In genomic region chr13:60369242-60369641, GRCh38 we compare ENCODE assay signal across 9 cellular contexts. TPM values are rescaled to one million over a fixed set of nuclear protein-coding genes. Genes with fewer than 3 reads are reported as not detected.
DNase-seq lines count a peak whose midpoint lies in the region; ATAC-seq and TF ChIP-seq lines count a peak whose summit lies in the region.
"Had no signal": no experiment of that assay in that cellular context is flagged by ENCODE, and none has a peak within 500 bp of the region (broad histone marks: within the 10 kb centered on the region; RNA-seq: fewer than 3 reads in every experiment).

No MANE protein-coding gene starts in this region.

- peaks cover 4 to 8% of the 10 kb centered on the region in 2 donors for H3K27me3 Mint-ChIP-seq in CD8-positive, alpha-beta memory T cell
- peaks cover 4% of the 10 kb centered on the region for H3K27me3 Mint-ChIP-seq in activated T-helper 1 cell treated with anti-CD3 and anti-CD28 coated beads, Interleukin-12 subunit alpha, Interleukin-12 subunit beta, Interleukin-2, Interleukin-4 antibody, amounts not matched to agents 30 ng/mL and 10 ng/mL and 1 ng/mL, durations not matched to agents 14 hours and 24 hours and 36 hours (ENCODE audit: insufficient read depth)

- no peaks in the 10 kb centered on the region for H3K4me1 ChIP-seq in CD8-positive, alpha-beta memory T cell (ENCODE audit: insufficient read depth, low read length)

- H3K27ac Mint-ChIP-seq in CD8-positive, alpha-beta memory T cell, result no peak overlapping the region
- H3K27ac Mint-ChIP-seq in activated T-helper 1 cell treated with anti-CD3 and anti-CD28 coated beads, Interleukin-12 subunit alpha, Interleukin-12 subunit beta, Interleukin-2, Interleukin-4 antibody, amounts not matched to agents 30 ng/mL and 10 ng/mL and 1 ng/mL, durations not matched to agents 14 hours and 24 hours and 36 hours, result no peak overlapping the region

- POLR2A ChIA-PET in CD8-positive, alpha-beta memory T cell (lab: Charles Lee), result no interaction called here

- H3K9me3 Mint-ChIP-seq in CD8-positive, alpha-beta memory T cell, result no peaks in the 10 kb centered on the region
- H3K9me3 Mint-ChIP-seq in activated T-helper 1 cell treated with anti-CD3 and anti-CD28 coated beads, Interleukin-12 subunit alpha, Interleukin-12 subunit beta, Interleukin-2, Interleukin-4 antibody, amounts not matched to agents 30 ng/mL and 10 ng/mL and 1 ng/mL, durations not matched to agents 14 hours and 24 hours and 36 hours, result peaks cover 3% of the 10 kb centered on the region

- no peaks in the 10 kb centered on the region for H3K36me3 Mint-ChIP-seq in CD8-positive, alpha-beta memory T cell
- no peaks in the 10 kb centered on the region for H3K36me3 Mint-ChIP-seq in activated T-helper 1 cell treated with anti-CD3 and anti-CD28 coated beads, Interleukin-12 subunit alpha, Interleukin-12 subunit beta, Interleukin-2, Interleukin-4 antibody, amounts not matched to agents 30 ng/mL and 10 ng/mL and 1 ng/mL, durations not matched to agents 14 hours and 24 hours and 36 hours (ENCODE audit: low read depth)

- intact Hi-C loops in activated T-helper 1 cell treated with anti-CD3 and anti-CD28 coated beads, Interleukin-12 subunit alpha, Interleukin-12 subunit beta, Interleukin-2, Interleukin-4 antibody, amounts not matched to agents 30 ng/mL and 10 ng/mL and 1 ng/mL, durations not matched to agents 14 hours and 24 hours and 36 hours (cut with micrococcal nuclease), result no loop called here

- no peaks in the 10 kb centered on the region for H3K27me3 ChIP-seq in kidney epithelial cell (ENCODE audit: control insufficient read depth, insufficient read depth, low read length)
- no peaks in the 10 kb centered on the region for H3K27me3 ChIP-seq in CD8-positive, alpha-beta memory T cell (ENCODE audit: insufficient read depth, low read length, poor library complexity, severe bottlenecking)

- H3K4me1 Mint-ChIP-seq in CD8-positive, alpha-beta memory T cell, result no peaks in the 10 kb centered on the region
- no peaks in the 10 kb centered on the region for H3K4me1 Mint-ChIP-seq in activated T-helper 1 cell treated with anti-CD3 and anti-CD28 coated beads, Interleukin-12 subunit alpha, Interleukin-12 subunit beta, Interleukin-2, Interleukin-4 antibody, amounts not matched to agents 30 ng/mL and 10 ng/mL and 1 ng/mL, durations not matched to agents 14 hours and 24 hours and 36 hours (ENCODE audit: low read depth)

- H3K9me3 ChIP-seq in CD8-positive, alpha-beta memory T cell (ENCODE audit: low read length), result no peaks in the 10 kb centered on the region

- CTCF ChIA-PET in CD8-positive, alpha-beta memory T cell (lab: Charles Lee), result interaction anchor here (0.7 kb wide), 2 partner anchors 8 to 30 kb away, joined by 3 read pairs; no protein-coding TSS in a partner anchor

- DNase-seq in D341Med (ENCODE audit: low spot score), result peak; percentile 44
- DNase-seq in OCI-M1 (lab: John Stamatoyannopoulos, UW), result peak; percentile 27
- no peak for DNase-seq in kidney epithelial cell (ENCODE audit: low read depth)
- no peak for DNase-seq in CD8-positive, alpha-beta memory T cell
- DNase-seq in HK-2 (ENCODE audit: unreplicated experiment), result no peak
- no peak for DNase-seq in activated T-helper 1 cell treated with anti-CD3 and anti-CD28 coated beads, Interleukin-12 subunit alpha, Interleukin-12 subunit beta, Interleukin-2, Interleukin-4 antibody, amounts not matched to agents 30 ng/mL and 10 ng/mL and 1 ng/mL, durations not matched to agents 14 hours and 24 hours and 36 hours (ENCODE audit: low spot score)
- DNase-seq in activated CD4-positive, CD25-positive, alpha-beta regulatory T cell treated with anti-CD3 and anti-CD28 coated beads, Interleukin-2, amount 50 U/mL, for 72 hours, result no peak

- H3K27ac ChIP-seq in CD8-positive, alpha-beta memory T cell (ENCODE audit: low read depth, low read length), result no peak overlapping the region
- H3K27ac ChIP-seq: KMS-11 had no signal

- H3K4me3 Mint-ChIP-seq in CD8-positive, alpha-beta memory T cell, result no peak overlapping the region
- H3K4me3 Mint-ChIP-seq in activated T-helper 1 cell treated with anti-CD3 and anti-CD28 coated beads, Interleukin-12 subunit alpha, Interleukin-12 subunit beta, Interleukin-2, Interleukin-4 antibody, amounts not matched to agents 30 ng/mL and 10 ng/mL and 1 ng/mL, durations not matched to agents 14 hours and 24 hours and 36 hours, result no peak overlapping the region

- H3K36me3 ChIP-seq in kidney epithelial cell (ENCODE audit: control insufficient read depth, insufficient read depth, low read length), result no peaks in the 10 kb centered on the region
- H3K36me3 ChIP-seq in CD8-positive, alpha-beta memory T cell (ENCODE audit: insufficient read depth, low read length), result no peaks in the 10 kb centered on the region

- no peak overlapping the region for H3K4me3 ChIP-seq in kidney epithelial cell (ENCODE audit: low read depth, low read length)
- H3K4me3 ChIP-seq in CD8-positive, alpha-beta memory T cell (ENCODE audit: low read length), result no peak overlapping the region

- TF ChIP-seq CTCF in kidney epithelial cell (IDR thresholded peaks at IDR 0.05; ENCODE audit: insufficient read depth, low read length, poor library complexity, severe bottlenecking), result peak; percentile 22

- peak; percentile 71 for ATAC-seq in GM21529 (IDR thresholded peaks at IDR 0.05; ENCODE audit: unreplicated experiment)

RNA-seq across cellular contexts. Expression of gene TDRD3, which starts 27.8 kb away (rescaled TPM):
- total RNA-seq in kidney epithelial cell, result 13.7 and 15.7 TPM in 2 replicates
- 10 to 100 TPM; 21.2 to 22.7 TPM for total RNA-seq in CD8-positive, alpha-beta memory T cell
- 8.7 TPM for polyA plus RNA-seq in CD8-positive, alpha-beta memory T cell
- 19.6 and 20.7 TPM in 2 replicates for total RNA-seq in activated T-helper 1 cell treated with anti-CD3 and anti-CD28 coated beads, Interleukin-12 subunit alpha, Interleukin-12 subunit beta, Interleukin-2, Interleukin-4 antibody, amounts not matched to agents 30 ng/mL and 10 ng/mL and 1 ng/mL, durations not matched to agents 14 hours and 24 hours and 36 hours

Comparison
In these comparisons a context has a peak if more than half of its experiments do, and no peak if none do; other contexts are left out.
1. DNase-seq: peak in D341Med (single experiment) and OCI-M1 (single experiment); none in kidney epithelial cell (single experiment), CD8-positive, alpha-beta memory T cell (0 of 5), HK-2 (single experiment), activated T-helper 1 cell treated with anti-CD3 and anti-CD28 coated beads, Interleukin-12 subunit alpha, Interleukin-12 subunit beta, Interleukin-2, Interleukin-4 antibody, amounts not matched to agents 30 ng/mL and 10 ng/mL and 1 ng/mL, durations not matched to agents 14 hours and 24 hours and 36 hours (single experiment) and activated CD4-positive, CD25-positive, alpha-beta regulatory T cell treated with anti-CD3 and anti-CD28 coated beads, Interleukin-2, amount 50 U/mL, for 72 hours (single experiment).